Comparison of ENCODE assay signal across 8 cellular contexts in genomic region chr19:44808463-44809371, GRCh38. TPM values are rescaled to one million over a fixed set of nuclear protein-coding genes. Genes with fewer than 3 reads are reported as not detected.
DNase-seq lines count a peak whose midpoint lies in the region; ATAC-seq and TF ChIP-seq lines count a peak whose summit lies in the region.

BCAM (plus strand) TSS chr19:44809103; CDS start chr19:44809125, 22 bp downstream.

- no peak within 1 kb of the TSS for H2BK15ac ChIP-seq in mesendoderm (replicated peaks; ENCODE audit: low read depth)

- TF ChIP-seq CTCF in thyroid gland (IDR thresholded peaks at IDR 0.05) = no peak

- no peaks in the 10 kb centered on the region for H3K9me3 ChIP-seq in SK-N-MC (ENCODE audit: low read depth, low read length)
- H3K9me3 ChIP-seq in thyroid gland = no peaks in the 10 kb centered on the region

- H3K4me1 ChIP-seq in mesendoderm (ENCODE audit: control insufficient read depth, low read depth, low read length) (peaks cover 3% of the 10 kb centered on the region), thyroid gland (peaks cover 33 to 47% of the 10 kb centered on the region in 2 donors)

- ATAC-seq in GM19328 (IDR thresholded peaks at IDR 0.05; ENCODE audit: unreplicated experiment) = no peak

- peak within 1 kb of the TSS; percentile 82 for H3K18ac ChIP-seq in mesendoderm (ENCODE audit: low read length)

- H2BK5ac ChIP-seq in mesendoderm (ENCODE audit: low read length) = no peak within 1 kb of the TSS

- H2AK5ac ChIP-seq in mesendoderm (ENCODE audit: low read length) = no peak within 1 kb of the TSS

- H3K4me2 ChIP-seq in mesendoderm (ENCODE audit: low read length) = peak within 1 kb of the TSS; percentile 57

- no peaks in the 10 kb centered on the region for H3K79me1 ChIP-seq in mesendoderm (ENCODE audit: low read length)

- H3K56ac ChIP-seq in mesendoderm (ENCODE audit: low read length) = peak within 1 kb of the TSS; percentile 77

- no peak within 1 kb of the TSS for H4K8ac ChIP-seq in mesendoderm (ENCODE audit: low read depth, low read length)

- H3K36me3 ChIP-seq in SK-N-MC (ENCODE audit: insufficient read depth, low read length) = no peaks in the 10 kb centered on the region
- H3K36me3 ChIP-seq in mesendoderm (ENCODE audit: control insufficient read depth, insufficient read depth, low read length) = no peaks in the 10 kb centered on the region
- H3K36me3 ChIP-seq in thyroid gland = peaks cover under 1 to 6% of the 10 kb centered on the region in 2 donors

- H2BK120ac ChIP-seq in mesendoderm (ENCODE audit: low read depth, low read length) = no peak within 1 kb of the TSS

- H3K9ac ChIP-seq in SK-N-MC (ENCODE audit: insufficient read length) (peak within 1 kb of the TSS; percentile 68), mesendoderm (ENCODE audit: low read length) (peak within 1 kb of the TSS; percentile 58)

- H3K27ac ChIP-seq in SK-N-MC (no peak within 1 kb of the TSS), mesendoderm (ENCODE audit: low read depth, low read length) (peak within 1 kb of the TSS; percentile 45), thyroid gland (peak within 1 kb of the TSS; percentile 90 to 99 (median 95))

- DNase-seq in NCI-H2171 (lab: John Stamatoyannopoulos, UW) (peak; percentile 37), NCI-H2171 treated with DMSO at 0.1 percent for 48 hours (lab: John Stamatoyannopoulos, UW) (no peak), SK-N-MC (ENCODE audit: low read depth, low spot score) (no peak), erythroblast (lab: John Stamatoyannopoulos, UW) (peak; percentile 42 to 55), mesendoderm (peak; percentile 56), thyroid gland (peak; percentile 91 to 94), cortex of kidney (lab: John Stamatoyannopoulos, UW) (no peak)

- no CpG with 5 or more reads among the region's 59 CpGs for WGBS in mesendoderm (ENCODE audit: extremely low coverage, insufficient coverage, low lambda C conversion rate)
- WGBS in thyroid gland, 2 donors = 1 to 8% methylated on average over 7 to 41 of the region's 59 CpGs

- intact Hi-C loops in thyroid gland (cut with DNase I) = loop anchor here (2.0 kb wide), 1 partner anchor 30 kb away; no protein-coding TSS in a partner anchor

- H3K4me3 ChIP-seq in SK-N-MC (peak within 1 kb of the TSS; percentile 77), mesendoderm (ENCODE audit: low read length) (no peak within 1 kb of the TSS), thyroid gland (replicated peaks in 1 of 3) (peak within 1 kb of the TSS; percentile 43 to 73 (median 64))

- no peaks in the 10 kb centered on the region for H3K79me2 ChIP-seq in mesendoderm (ENCODE audit: control insufficient read depth, insufficient read depth, low read length)

- peak within 1 kb of the TSS; percentile 8 for H3K4ac ChIP-seq in mesendoderm (ENCODE audit: low read depth, low read length)

- H3K27me3 ChIP-seq in mesendoderm (ENCODE audit: insufficient read depth, low read length, poor library complexity) (no peaks in the 10 kb centered on the region), thyroid gland (no peaks in the 10 kb centered on the region)

- TF ChIP-seq POLR2A in erythroblast (IDR thresholded peaks at IDR 0.05; ENCODE audit: low read length) = no peak
- peak in 1 of 2 donors; percentile 70 for TF ChIP-seq POLR2A in thyroid gland (IDR thresholded peaks at IDR 0.05)

- H4K5ac ChIP-seq in mesendoderm (ENCODE audit: low read length) = no peak within 1 kb of the TSS

- H3K23ac ChIP-seq in mesendoderm (ENCODE audit: low read length) = no peak within 1 kb of the TSS

RNA-seq across cellular contexts. Expression of gene BCAM, which starts in this region (rescaled TPM):
- polyA plus RNA-seq in mesendoderm (2013, experiment 1 of 2) = 36.8 TPM
- 35.8 TPM for polyA plus RNA-seq in mesendoderm (2013, experiment 2 of 2)
- 100 to 1,000 TPM; 156 to 391 (median 285) TPM for total RNA-seq in thyroid gland

Comparison
In these comparisons a context has a peak if more than half of its experiments do, and no peak if none do; other contexts are left out.
1. DNase-seq: peak in NCI-H2171 (single experiment), erythroblast (2 of 2), mesendoderm (single experiment) and thyroid gland (2 of 2); none in NCI-H2171 treated with DMSO at 0.1 percent for 48 hours (single experiment), SK-N-MC (single experiment) and cortex of kidney (single experiment).